In genomic region chr6:39166189-39166917, GRCh38 we compare ENCODE assay signal across 8 cellular contexts.
DNase-seq lines count a peak whose midpoint lies in the region; ATAC-seq and TF ChIP-seq lines count a peak whose summit lies in the region.

No MANE protein-coding gene starts in this region.

- POLR2A ChIA-PET in HEK293T (lab: Yijun Ruan, JAX) = no interaction called here

- ATAC-seq in central memory CD8-positive, alpha-beta T cell (replicated peaks; ENCODE audit: extremely low read depth, poor library complexity, severe bottlenecking) = peak; percentile 52

- no peaks in the 10 kb centered on the region for H3K9me3 Mint-ChIP-seq in central memory CD8-positive, alpha-beta T cell

- H3K27me3 Mint-ChIP-seq in central memory CD8-positive, alpha-beta T cell = peaks cover 9% of the 10 kb centered on the region

- peaks cover 7% of the 10 kb centered on the region for H3K4me1 Mint-ChIP-seq in central memory CD8-positive, alpha-beta T cell

- DNase-seq in CMK (ENCODE audit: low read depth) (peak; percentile 68), HEK293T (ENCODE audit: extremely low spot score) (peak; percentile 89), NCI-H2227 treated with DMSO at 0.1 percent for 48 hours (lab: John Stamatoyannopoulos, UW) (peak; percentile 58), left kidney (ENCODE audit: low read depth, low spot score) (peak; percentile 90), cortex of kidney (lab: John Stamatoyannopoulos, UW) (no peak)
- DNase-seq in activated CD4-positive, alpha-beta T cell treated with anti-CD3 and anti-CD28 coated beads for 1 hour = peak; percentile 66
- DNase-seq in central memory CD8-positive, alpha-beta T cell (ENCODE audit: low spot score in 2 of 2) = peak; percentile 68 to 80
- peak; percentile 89 for DNase-seq in stimulated activated CD4-positive, alpha-beta T cell treated with anti-CD3 and anti-CD28 coated beads, Interleukin-4, amount 100 ng/mL, for 24 hours

- CTCF ChIA-PET in HEK293T (lab: Yijun Ruan, JAX) = interaction anchor here (0.5 to 7.0 kb wide), 9 partner anchors 8 to 193 kb away, joined by 3 to 83 read pairs (median 4); no protein-coding TSS in a partner anchor

- H3K4me3 Mint-ChIP-seq in central memory CD8-positive, alpha-beta T cell = no peak overlapping the region

- H3K27ac Mint-ChIP-seq in central memory CD8-positive, alpha-beta T cell (ENCODE audit: low read depth) = peak overlapping the region; percentile 50

- H3K36me3 Mint-ChIP-seq in central memory CD8-positive, alpha-beta T cell (ENCODE audit: insufficient read depth) = no peaks in the 10 kb centered on the region

TF ChIP-seq in HEK293T, 16 proteins besides CTCF, POLR2A, EP300 and RAD21:
- TF ChIP-seq SUZ12 (IDR thresholded peaks at IDR 0.05) (no peak), L3MBTL2 (conservative IDR thresholded peaks at IDR 0.05) (peak; percentile 86)
